1 cellular context compared by ENCODE assay signal in the genomic region with DNA sequence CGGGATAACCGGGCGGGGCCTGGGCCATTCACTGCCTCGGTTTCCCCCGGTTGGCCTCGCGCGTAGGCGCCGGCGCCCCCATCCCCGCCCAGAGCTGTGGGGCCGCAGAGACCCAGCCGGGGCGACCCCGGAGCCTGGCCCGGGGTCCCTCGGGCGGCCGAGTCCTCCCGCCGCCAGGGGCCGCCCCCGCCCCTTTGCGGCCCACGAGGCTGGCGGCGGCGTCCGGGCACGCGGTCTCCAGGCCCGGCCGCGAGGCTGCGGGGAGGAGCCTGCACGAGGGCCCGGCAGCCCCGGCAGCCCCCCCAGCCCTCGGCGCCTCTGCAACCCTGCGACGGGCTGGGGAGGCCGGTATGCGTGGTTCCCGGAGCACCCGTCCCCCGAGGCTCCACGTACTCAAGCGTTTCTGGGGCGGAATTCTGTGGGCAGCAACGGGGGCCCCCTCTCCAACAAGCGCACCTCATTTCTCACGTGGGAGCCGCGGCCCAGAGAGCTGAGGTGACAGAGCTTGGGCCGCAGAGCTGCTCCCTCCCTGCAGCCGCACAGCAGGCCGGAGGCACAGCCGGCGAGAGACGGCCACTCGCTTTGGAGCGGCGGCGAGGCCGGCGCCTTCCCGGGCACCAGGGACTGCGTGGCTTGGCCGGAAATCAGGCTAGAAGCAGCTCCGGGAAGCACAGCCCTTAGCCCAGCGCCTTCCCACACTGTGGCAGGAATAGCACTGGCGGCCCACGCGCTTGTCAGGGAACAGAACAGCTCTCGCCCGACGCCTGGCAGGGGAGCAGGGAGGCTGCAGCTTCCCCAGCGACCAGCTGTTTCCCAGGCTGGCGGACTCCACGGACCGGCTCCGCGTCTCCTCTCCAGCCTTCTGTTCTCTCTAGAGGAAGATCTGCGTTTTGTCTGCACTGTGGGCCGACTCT.
TF ChIP-seq lines count a peak whose summit lies in the region.

No MANE protein-coding gene starts in this region.

TF ChIP-seq in GM12878, 131 proteins besides CTCF, POLR2A, EP300 and RAD21 (continued from another document):
- TF ChIP-seq, protein P1, sequence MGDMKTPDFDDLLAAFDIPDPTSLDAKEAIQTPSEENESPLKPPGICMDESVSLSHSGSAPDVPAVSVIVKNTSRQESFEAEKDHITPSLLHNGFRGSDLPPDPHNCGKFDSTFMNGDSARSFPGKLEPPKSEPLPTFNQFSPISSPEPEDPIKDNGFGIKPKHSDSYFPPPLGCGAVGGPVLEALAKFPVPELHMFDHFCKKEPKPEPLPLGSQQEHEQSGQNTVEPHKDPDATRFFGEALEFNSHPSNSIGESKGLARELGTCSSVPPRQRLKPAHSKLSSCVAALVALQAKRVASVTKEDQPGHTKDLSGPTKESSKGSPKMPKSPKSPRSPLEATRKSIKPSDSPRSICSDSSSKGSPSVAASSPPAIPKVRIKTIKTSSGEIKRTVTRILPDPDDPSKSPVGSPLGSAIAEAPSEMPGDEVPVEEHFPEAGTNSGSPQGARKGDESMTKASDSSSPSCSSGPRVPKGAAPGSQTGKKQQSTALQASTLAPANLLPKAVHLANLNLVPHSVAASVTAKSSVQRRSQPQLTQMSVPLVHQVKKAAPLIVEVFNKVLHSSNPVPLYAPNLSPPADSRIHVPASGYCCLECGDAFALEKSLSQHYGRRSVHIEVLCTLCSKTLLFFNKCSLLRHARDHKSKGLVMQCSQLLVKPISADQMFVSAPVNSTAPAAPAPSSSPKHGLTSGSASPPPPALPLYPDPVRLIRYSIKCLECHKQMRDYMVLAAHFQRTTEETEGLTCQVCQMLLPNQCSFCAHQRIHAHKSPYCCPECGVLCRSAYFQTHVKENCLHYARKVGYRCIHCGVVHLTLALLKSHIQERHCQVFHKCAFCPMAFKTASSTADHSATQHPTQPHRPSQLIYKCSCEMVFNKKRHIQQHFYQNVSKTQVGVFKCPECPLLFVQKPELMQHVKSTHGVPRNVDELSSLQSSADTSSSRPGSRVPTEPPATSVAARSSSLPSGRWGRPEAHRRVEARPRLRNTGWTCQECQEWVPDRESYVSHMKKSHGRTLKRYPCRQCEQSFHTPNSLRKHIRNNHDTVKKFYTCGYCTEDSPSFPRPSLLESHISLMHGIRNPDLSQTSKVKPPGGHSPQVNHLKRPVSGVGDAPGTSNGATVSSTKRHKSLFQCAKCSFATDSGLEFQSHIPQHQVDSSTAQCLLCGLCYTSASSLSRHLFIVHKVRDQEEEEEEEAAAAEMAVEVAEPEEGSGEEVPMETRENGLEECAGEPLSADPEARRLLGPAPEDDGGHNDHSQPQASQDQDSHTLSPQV (IDR thresholded peaks at IDR 0.05) = peak; percentile 63; the same call in 1 of the 2 replicates
- TF ChIP-seq NR2C1 (IDR thresholded peaks at IDR 0.05) = 0 out of 2 replicates have a peak, but pooled peaks have one; percentile 3
- TF ChIP-seq, protein P2, sequence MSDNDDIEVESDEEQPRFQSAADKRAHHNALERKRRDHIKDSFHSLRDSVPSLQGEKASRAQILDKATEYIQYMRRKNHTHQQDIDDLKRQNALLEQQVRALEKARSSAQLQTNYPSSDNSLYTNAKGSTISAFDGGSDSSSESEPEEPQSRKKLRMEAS (IDR thresholded peaks at IDR 0.05; ENCODE audit: low read depth, low read length) = peak; percentile 80
